17 cellular contexts compared by ENCODE assay signal in genomic region chr1:33960496-33960895, GRCh38.
"Had no signal": no experiment of that assay in that cellular context is flagged by ENCODE, and none has a peak within 500 bp of the region (broad histone marks: within the 10 kb centered on the region; RNA-seq: fewer than 3 reads in every experiment).

No MANE protein-coding gene starts in this region.

- H3K4me3 ChIP-seq: coronary artery, dorsolateral prefrontal cortex, esophagus muscularis mucosa, gastroesophageal sphincter, heart right ventricle, left lung, lower lobe of right lung, mucosa of descending colon had no signal

- H3K27ac ChIP-seq: coronary artery, dorsolateral prefrontal cortex, esophagus muscularis mucosa, foreskin keratinocyte, gastroesophageal sphincter, heart right ventricle, left lung, lower lobe of right lung had no signal

- H3K4me1 ChIP-seq: esophagus muscularis mucosa, foreskin keratinocyte, gastroesophageal sphincter, heart right ventricle, left lung, lower lobe of right lung had no signal

- H3K36me3 ChIP-seq: esophagus muscularis mucosa, gastroesophageal sphincter, heart right ventricle, left lung, lower lobe of right lung had no signal

- ATAC-seq: foreskin keratinocyte, gastroesophageal sphincter, heart right ventricle, left cardiac atrium, left lung, left ventricle myocardium superior, lower lobe of right lung, mucosa of descending colon had no signal

- H3K9me3 ChIP-seq: esophagus muscularis mucosa, gastroesophageal sphincter, heart right ventricle, left lung, lower lobe of right lung, mucosa of descending colon had no signal

- H3K27me3 ChIP-seq: foreskin keratinocyte, left lung had no signal

- DNase-seq: dermis blood vessel endothelial cell; dorsolateral prefrontal cortex; effector CD4-positive, alpha-beta T cell; effector memory CD4-positive, alpha-beta T cell; foreskin keratinocyte; heart right ventricle; hippocampal formation; left cardiac atrium; left lung; left ventricle myocardium superior; lower lobe of right lung; mesenchymal stem cell; mucosa of descending colon; naive B cell had no signal
